In the genomic region with DNA sequence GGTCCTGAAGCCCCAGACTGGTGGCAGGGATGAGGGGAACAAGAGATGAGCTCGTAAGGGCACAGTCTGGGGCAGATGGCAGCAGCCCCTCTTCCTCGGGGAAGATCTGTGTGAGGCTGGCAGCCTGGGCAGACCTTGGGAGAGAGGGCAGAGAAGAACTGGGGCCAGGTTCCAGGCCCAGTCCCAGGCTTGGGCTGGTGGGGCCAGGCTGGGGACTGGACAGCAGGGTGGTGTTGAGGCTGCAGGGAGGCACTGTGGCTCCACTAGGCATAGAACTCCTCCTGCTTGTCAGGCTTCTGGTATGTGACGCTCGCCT, we compare ENCODE assay signal across 19 cellular contexts.
"Had no signal": no experiment of that assay in that cellular context is flagged by ENCODE, and none has a peak within 500 bp of the region (broad histone marks: within the 10 kb centered on the region; RNA-seq: fewer than 3 reads in every experiment).

No MANE protein-coding gene starts in this region.

- ATAC-seq: foreskin keratinocyte; natural killer cell treated with Interleukin-12 subunit alpha and Interleukin-12 subunit beta and Interleukin-15 and Interleukin-18, amount 100 ng/mL, for 72 hours; right cardiac atrium; WTC11 had no signal

- H3K27ac Mint-ChIP-seq: activated CD4-positive, alpha-beta T cell treated with anti-CD3 and anti-CD28 coated beads, Interleukin-2, amount 10 ng/mL, durations not matched to agents 24 days and 14 days; activated naive CD4-positive, alpha-beta T cell treated with anti-CD3 and anti-CD28 coated beads, Interleukin-2, amount 10 ng/mL, durations not matched to agents 7 days and 5 days; memory B cell; stimulated activated effector memory CD8-positive, alpha-beta T cell treated with anti-CD3 and anti-CD28 coated beads, Interleukin-12 subunit alpha, Interleukin-12 subunit beta, amount 100 ng/mL, for 72 hours; T-helper 1 cell treated with Interleukin-12 subunit alpha and Interleukin-12 subunit beta and Interleukin-4 antibody, amounts not matched to agents 30 μg/mL and 1 μg/mL, for 36 hours; WTC11 had no signal

- H3K27me3 ChIP-seq: brain microvascular endothelial cell, esophagus muscularis mucosa, foreskin keratinocyte, transverse colon had no signal

- DNase-seq: activated CD4-positive, alpha-beta T cell treated with anti-CD3 and anti-CD28 coated beads, Interleukin-2, amount 10 ng/mL, durations not matched to agents 24 days and 14 days; activated CD8-positive, alpha-beta memory T cell treated with anti-CD3 and anti-CD28 coated beads for 24 hours; activated naive CD4-positive, alpha-beta T cell treated with anti-CD3 and anti-CD28 coated beads, Interleukin-2, amount 10 ng/mL, durations not matched to agents 7 days and 5 days; brain microvascular endothelial cell; islet precursor cell; left ventricle myocardium inferior; nucleus accumbens; small intestine; transverse colon had no signal

- H3K4me3 ChIP-seq: esophagus muscularis mucosa, left ventricle myocardium inferior, transverse colon had no signal

- H3K36me3 Mint-ChIP-seq: activated naive CD4-positive, alpha-beta T cell treated with anti-CD3 and anti-CD28 coated beads, Interleukin-2, amount 10 ng/mL, durations not matched to agents 7 days and 5 days; memory B cell; natural killer cell treated with Interleukin-12 subunit alpha and Interleukin-12 subunit beta and Interleukin-15 and Interleukin-18, amount 100 ng/mL, for 72 hours had no signal

- H3K4me3 Mint-ChIP-seq: activated CD4-positive, alpha-beta T cell treated with anti-CD3 and anti-CD28 coated beads, Interleukin-2, amount 10 ng/mL, durations not matched to agents 24 days and 14 days; activated naive CD4-positive, alpha-beta T cell treated with anti-CD3 and anti-CD28 coated beads, Interleukin-2, amount 10 ng/mL, durations not matched to agents 7 days and 5 days; activated T-helper 17 cell treated with anti-CD3 and anti-CD28 coated beads, Interleukin-2, amount 50 U/mL, for 72 hours; memory B cell; natural killer cell treated with Interleukin-12 subunit alpha and Interleukin-12 subunit beta and Interleukin-15 and Interleukin-18, amount 100 ng/mL, for 72 hours; stimulated activated effector memory CD8-positive, alpha-beta T cell treated with anti-CD3 and anti-CD28 coated beads, Interleukin-12 subunit alpha, Interleukin-12 subunit beta, amount 100 ng/mL, for 72 hours; T-helper 1 cell treated with Interleukin-12 subunit alpha and Interleukin-12 subunit beta and Interleukin-4 antibody, amounts not matched to agents 30 μg/mL and 1 μg/mL, for 36 hours; WTC11 had no signal

- H3K9me3 ChIP-seq: transverse colon had no signal

- H3K27ac ChIP-seq: brain microvascular endothelial cell, esophagus muscularis mucosa, foreskin keratinocyte, left ventricle myocardium inferior, transverse colon had no signal

- H3K9me3 Mint-ChIP-seq: activated CD4-positive, alpha-beta T cell treated with anti-CD3 and anti-CD28 coated beads, Interleukin-2, amount 10 ng/mL, durations not matched to agents 24 days and 14 days; activated naive CD4-positive, alpha-beta T cell treated with anti-CD3 and anti-CD28 coated beads, Interleukin-2, amount 10 ng/mL, durations not matched to agents 7 days and 5 days; activated T-helper 17 cell treated with anti-CD3 and anti-CD28 coated beads, Interleukin-2, amount 50 U/mL, for 72 hours; memory B cell; natural killer cell treated with Interleukin-12 subunit alpha and Interleukin-12 subunit beta and Interleukin-15 and Interleukin-18, amount 100 ng/mL, for 72 hours; stimulated activated effector memory CD8-positive, alpha-beta T cell treated with anti-CD3 and anti-CD28 coated beads, Interleukin-12 subunit alpha, Interleukin-12 subunit beta, amount 100 ng/mL, for 72 hours; T-helper 1 cell treated with Interleukin-12 subunit alpha and Interleukin-12 subunit beta and Interleukin-4 antibody, amounts not matched to agents 30 μg/mL and 1 μg/mL, for 36 hours had no signal

- FAIRE-seq: endometrium, small intestine had no signal
